In the genomic region with DNA sequence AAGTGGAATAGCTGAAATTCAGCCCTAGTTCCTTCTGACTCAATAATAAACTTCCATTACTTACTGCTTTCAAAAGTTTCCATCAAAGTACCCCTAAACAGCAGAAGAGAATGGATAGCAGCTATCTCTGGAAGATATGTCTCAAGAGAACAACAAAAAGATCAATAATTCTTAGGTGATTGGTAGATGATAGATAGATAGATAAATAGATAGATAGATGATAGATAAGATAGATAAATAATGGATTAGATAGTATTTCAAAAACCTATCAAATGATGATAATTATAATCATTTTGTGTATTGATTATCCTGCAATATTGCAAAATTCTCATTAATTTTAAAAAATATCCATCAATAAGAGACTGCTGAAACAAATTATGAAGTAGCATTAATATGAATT, we compare ENCODE assay signal across 39 cellular contexts.
"Had no signal": no experiment of that assay in that cellular context is flagged by ENCODE, and none has a peak within 500 bp of the region (broad histone marks: within the 10 kb centered on the region; RNA-seq: fewer than 3 reads in every experiment).

No MANE protein-coding gene starts in this region.

- H3K9me3 Mint-ChIP-seq: activated naive CD4-positive, alpha-beta T cell treated with anti-CD3 and anti-CD28 coated beads, Interleukin-2, amount 10 ng/mL, durations not matched to agents 7 days and 5 days; activated naive CD4-positive, alpha-beta T cell treated with anti-CD3 and anti-CD28 coated beads, Interleukin-2, amount 50 U/mL, for 24 hours; activated naive CD4-positive, alpha-beta T cell treated with anti-CD3 and anti-CD28 coated beads, Interleukin-2, amount 50 U/mL, for 72 hours; activated naive CD8-positive, alpha-beta T cell treated with anti-CD3 and anti-CD28 coated beads, Interleukin-2, amount 10 ng/mL, durations not matched to agents 7 days and 5 days; activated T-cell treated with anti-CD3 and anti-CD28 coated beads, Interleukin-2, amount 50 U/mL, for 4 hours; activated T-cell treated with anti-CD3 and anti-CD28 coated beads, Interleukin-2, amount 50 U/mL, for 72 hours; activated T-helper 17 cell treated with anti-CD3 and anti-CD28 coated beads, Interleukin-2, amount 50 U/mL, for 72 hours; central memory CD8-positive, alpha-beta T cell had no signal

- FAIRE-seq: astrocyte, bronchial epithelial cell had no signal

- H3K4me3 ChIP-seq: adrenal gland, ascending aorta, body of pancreas, breast epithelium, cardiac muscle cell had no signal

- DNase-seq: activated effector memory CD4-positive, alpha-beta T cell treated with anti-CD3 and anti-CD28 coated beads, Interleukin-2, amount 50 U/mL, for 16 hours; activated effector memory CD4-positive, alpha-beta T cell treated with Interleukin-2 at 50 U/mL for 16 hours; activated gamma-delta T cell; activated gamma-delta T cell treated with Interleukin-2 at 50 U/mL for 16 hours; activated naive CD4-positive, alpha-beta T cell; activated naive CD4-positive, alpha-beta T cell treated with anti-CD3 and anti-CD28 coated beads for 36 hours; activated naive CD4-positive, alpha-beta T cell treated with anti-CD3 and anti-CD28 coated beads, Interleukin-2, amount 10 ng/mL, durations not matched to agents 7 days and 5 days; activated naive CD4-positive, alpha-beta T cell treated with anti-CD3 and anti-CD28 coated beads, Interleukin-2, amount 50 U/mL, for 16 hours; activated naive CD4-positive, alpha-beta T cell treated with Interleukin-2 at 50 U/mL for 16 hours; activated naive CD8-positive, alpha-beta T cell treated with anti-CD3 and anti-CD28 coated beads for 36 hours; activated naive CD8-positive, alpha-beta T cell treated with anti-CD3 and anti-CD28 coated beads, Interleukin-2, amount 10 ng/mL, durations not matched to agents 7 days and 5 days; activated naive CD8-positive, alpha-beta T cell treated with anti-CD3 and anti-CD28 coated beads, Interleukin-2, amount 50 U/mL, for 24 hours; activated T-cell treated with anti-CD3 and anti-CD28 coated beads, Interleukin-2, amount 50 U/mL, for 1 hour; activated T-cell treated with anti-CD3 and anti-CD28 coated beads, Interleukin-2, amount 50 U/mL, for 24 hours; activated T-cell treated with anti-CD3 and anti-CD28 coated beads, Interleukin-2, amount 50 U/mL, for 4 hours; activated T-cell treated with anti-CD3 and anti-CD28 coated beads, Interleukin-2, amount 50 U/mL, for 72 hours; adrenal gland; amniotic stem cell; amygdala; anterior cingulate cortex; aorta; body of pancreas; brain microvascular endothelial cell; caudate nucleus; central memory CD4-positive, alpha-beta T cell; cerebellar nuclear complex had no signal

- H3K27ac ChIP-seq: adrenal gland, ascending aorta, body of pancreas, brain microvascular endothelial cell, breast epithelium, cardiac muscle cell had no signal

- H3K9me3 ChIP-seq: adrenal gland, body of pancreas, breast epithelium had no signal

- H3K4me1 Mint-ChIP-seq: brain; central memory CD8-positive, alpha-beta T cell had no signal

- H3K4me3 Mint-ChIP-seq: activated naive CD4-positive, alpha-beta T cell treated with anti-CD3 and anti-CD28 coated beads for 36 hours; activated naive CD4-positive, alpha-beta T cell treated with anti-CD3 and anti-CD28 coated beads, Interleukin-2, amount 10 ng/mL, durations not matched to agents 7 days and 5 days; activated naive CD4-positive, alpha-beta T cell treated with anti-CD3 and anti-CD28 coated beads, Interleukin-2, amount 50 U/mL, for 24 hours; activated naive CD8-positive, alpha-beta T cell; activated naive CD8-positive, alpha-beta T cell treated with anti-CD3 and anti-CD28 coated beads for 36 hours; activated naive CD8-positive, alpha-beta T cell treated with anti-CD3 and anti-CD28 coated beads, Interleukin-2, amount 10 ng/mL, durations not matched to agents 7 days and 5 days; activated naive CD8-positive, alpha-beta T cell treated with anti-CD3 and anti-CD28 coated beads, Interleukin-2, amount 50 U/mL, for 24 hours; activated T-cell treated with anti-CD3 and anti-CD28 coated beads, Interleukin-2, amount 50 U/mL, for 24 hours; activated T-cell treated with anti-CD3 and anti-CD28 coated beads, Interleukin-2, amount 50 U/mL, for 4 hours; activated T-cell treated with anti-CD3 and anti-CD28 coated beads, Interleukin-2, amount 50 U/mL, for 72 hours; activated T-helper 1 cell treated with anti-CD3 and anti-CD28 coated beads, Interleukin-12 subunit alpha, Interleukin-12 subunit beta, Interleukin-2, Interleukin-4 antibody, amounts not matched to agents 30 ng/mL and 10 ng/mL and 1 ng/mL, durations not matched to agents 14 hours and 24 hours and 36 hours; activated T-helper 17 cell treated with anti-CD3 and anti-CD28 coated beads, Interleukin-2, amount 50 U/mL, for 72 hours; brain; central memory CD8-positive, alpha-beta T cell had no signal

- H3K27ac Mint-ChIP-seq: activated naive CD4-positive, alpha-beta T cell treated with anti-CD3 and anti-CD28 coated beads for 36 hours; activated naive CD4-positive, alpha-beta T cell treated with anti-CD3 and anti-CD28 coated beads, Interleukin-2, amount 10 ng/mL, durations not matched to agents 7 days and 5 days; activated naive CD4-positive, alpha-beta T cell treated with anti-CD3 and anti-CD28 coated beads, Interleukin-2, amount 50 U/mL, for 24 hours; activated naive CD4-positive, alpha-beta T cell treated with anti-CD3 and anti-CD28 coated beads, Interleukin-2, amount 50 U/mL, for 72 hours; activated naive CD8-positive, alpha-beta T cell; activated naive CD8-positive, alpha-beta T cell treated with anti-CD3 and anti-CD28 coated beads for 36 hours; activated naive CD8-positive, alpha-beta T cell treated with anti-CD3 and anti-CD28 coated beads, Interleukin-2, amount 10 ng/mL, durations not matched to agents 7 days and 5 days; activated naive CD8-positive, alpha-beta T cell treated with anti-CD3 and anti-CD28 coated beads, Interleukin-2, amount 50 U/mL, for 24 hours; activated T-cell treated with anti-CD3 and anti-CD28 coated beads, Interleukin-2, amount 50 U/mL, for 24 hours; activated T-cell treated with anti-CD3 and anti-CD28 coated beads, Interleukin-2, amount 50 U/mL, for 72 hours; activated T-helper 1 cell treated with anti-CD3 and anti-CD28 coated beads, Interleukin-12 subunit alpha, Interleukin-12 subunit beta, Interleukin-2, Interleukin-4 antibody, amounts not matched to agents 30 ng/mL and 10 ng/mL and 1 ng/mL, durations not matched to agents 14 hours and 24 hours and 36 hours; activated T-helper 17 cell treated with anti-CD3 and anti-CD28 coated beads, Interleukin-2, amount 50 U/mL, for 72 hours; activated T-helper 2 cell treated with anti-CD3 and anti-CD28 coated beads, Interferon-gamma antibody, Interleukin-2, Interleukin-4, amounts not matched to agents 10 μg/mL and 5 μg/mL and 100 μg/mL, durations not matched to agents 14 hours and 24 hours and 36 hours; brain had no signal

- H3K27me3 ChIP-seq: adrenal gland, ascending aorta, body of pancreas, brain microvascular endothelial cell, breast epithelium, cardiac muscle cell had no signal

- ATAC-seq: activated naive CD4-positive, alpha-beta T cell treated with anti-CD3 and anti-CD28 coated beads, Interleukin-2, amount 50 U/mL, for 72 hours; activated naive CD8-positive, alpha-beta T cell treated with anti-CD3 and anti-CD28 coated beads, Interleukin-2, amount 50 U/mL, for 24 hours; activated T-cell treated with anti-CD3 and anti-CD28 coated beads, Interleukin-2, amount 50 U/mL, for 4 hours; activated T-cell treated with anti-CD3 and anti-CD28 coated beads, Interleukin-2, amount 50 U/mL, for 72 hours; activated T-helper 17 cell treated with anti-CD3 and anti-CD28 coated beads, Interleukin-2, amount 50 U/mL, for 72 hours; body of pancreas had no signal

- H3K4me1 ChIP-seq: ascending aorta, body of pancreas, breast epithelium had no signal

- H3K36me3 Mint-ChIP-seq: activated naive CD4-positive, alpha-beta T cell treated with anti-CD3 and anti-CD28 coated beads, Interleukin-2, amount 10 ng/mL, durations not matched to agents 7 days and 5 days; activated naive CD4-positive, alpha-beta T cell treated with anti-CD3 and anti-CD28 coated beads, Interleukin-2, amount 50 U/mL, for 24 hours; brain had no signal

- H3K36me3 ChIP-seq: adrenal gland, ascending aorta, brain microvascular endothelial cell, breast epithelium, cardiac muscle cell had no signal

- H3K27me3 Mint-ChIP-seq: activated naive CD4-positive, alpha-beta T cell treated with anti-CD3 and anti-CD28 coated beads, Interleukin-2, amount 50 U/mL, for 24 hours; activated naive CD8-positive, alpha-beta T cell treated with anti-CD3 and anti-CD28 coated beads for 36 hours; activated naive CD8-positive, alpha-beta T cell treated with anti-CD3 and anti-CD28 coated beads, Interleukin-2, amount 10 ng/mL, durations not matched to agents 7 days and 5 days; activated naive CD8-positive, alpha-beta T cell treated with anti-CD3 and anti-CD28 coated beads, Interleukin-2, amount 50 U/mL, for 24 hours; activated T-cell treated with anti-CD3 and anti-CD28 coated beads, Interleukin-2, amount 50 U/mL, for 24 hours; activated T-helper 17 cell treated with anti-CD3 and anti-CD28 coated beads, Interleukin-2, amount 50 U/mL, for 72 hours; brain; central memory CD8-positive, alpha-beta T cell had no signal
